ENCODE assay signal across 10 cellular contexts in the genomic region with DNA sequence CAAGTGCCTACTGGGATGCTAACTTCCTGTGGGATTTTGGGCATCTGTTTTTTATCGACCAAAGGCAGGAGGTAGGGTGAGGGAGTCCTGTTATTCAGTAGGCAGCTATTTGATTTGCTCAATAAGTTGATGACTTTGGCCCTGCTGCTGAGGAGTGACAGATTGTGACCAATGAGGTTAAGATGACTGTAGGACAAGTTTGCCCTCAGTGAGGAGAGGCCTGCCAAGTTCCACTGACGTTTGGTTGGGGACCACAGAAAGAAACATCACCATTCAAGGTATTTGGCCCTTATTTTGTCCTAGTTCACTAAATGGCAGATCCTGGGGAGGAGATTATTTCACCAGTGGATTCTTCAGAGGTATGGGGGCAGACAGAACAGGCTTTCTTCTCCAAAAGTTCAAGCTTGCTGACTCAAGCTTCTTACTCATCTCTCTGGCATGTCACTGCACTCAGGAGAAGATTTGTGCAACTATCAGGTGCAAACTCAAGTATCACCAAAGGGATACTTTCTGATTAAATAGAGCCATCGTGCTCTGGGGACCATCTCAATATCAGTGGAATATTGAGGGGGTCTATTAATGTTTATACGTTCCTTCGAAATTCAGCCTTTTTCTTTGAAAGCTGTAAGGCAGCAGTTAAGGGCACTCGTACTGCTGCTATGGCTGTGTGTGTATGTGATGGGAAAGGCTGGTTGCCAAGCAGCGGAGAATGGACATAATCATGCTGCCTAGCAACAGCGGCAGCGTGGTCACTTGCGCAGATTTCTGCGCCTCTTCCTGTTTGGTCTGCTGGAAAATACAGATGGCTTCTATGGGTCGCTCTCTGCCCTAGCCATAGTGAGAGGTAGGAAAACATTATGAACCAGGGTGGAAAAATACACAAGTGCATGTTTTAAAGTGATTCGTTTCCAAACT.
DNase-seq lines count a peak whose midpoint lies in the region; ATAC-seq, FAIRE-seq and TF ChIP-seq lines count a peak whose summit lies in the region.
"Had no signal": no experiment of that assay in that cellular context is flagged by ENCODE, and none has a peak within 500 bp of the region (broad histone marks: within the 10 kb centered on the region; RNA-seq: fewer than 3 reads in every experiment).

No MANE protein-coding gene starts in this region.

- no peak for FAIRE-seq in kidney (lab: Jason Lieb, UNC)
- FAIRE-seq: GM19239 had no signal

- H3K4me3 Mint-ChIP-seq in activated CD4-positive, alpha-beta memory T cell treated with anti-CD3 and anti-CD28 coated beads for 36 hours: no peak overlapping the region
- H3K4me3 Mint-ChIP-seq: activated naive CD4-positive, alpha-beta T cell treated with anti-CD3 and anti-CD28 coated beads, Interleukin-2, amount 50 U/mL, for 24 hours had no signal

- in situ Hi-C loops in astrocyte of the cerebellum (cut with HindIII; ENCODE audit: low sequenced_read_pairs): no loop called here

- H3K9ac ChIP-seq in kidney (ENCODE audit: low read length in 2 of 2): no peak overlapping the region

- H3K36me3 ChIP-seq in MG63 (no peaks in the 10 kb centered on the region), kidney (ENCODE audit: control insufficient read depth in 1 of 2, insufficient read depth in 2 of 2, low read length in 2 of 2) (no peaks in the 10 kb centered on the region)

- no peak overlapping the region for H3K27ac ChIP-seq in substantia nigra (ENCODE audit: low read depth, low read length, poor library complexity, severe bottlenecking)
- H3K27ac ChIP-seq in kidney (ENCODE audit: low read depth in 2 of 2, low read length in 2 of 2): peak overlapping the region in 1 of 2 donors; percentile 9

- H3K9me3 Mint-ChIP-seq in activated CD4-positive, alpha-beta memory T cell treated with anti-CD3 and anti-CD28 coated beads for 36 hours: no peaks in the 10 kb centered on the region
- H3K9me3 Mint-ChIP-seq: activated naive CD4-positive, alpha-beta T cell treated with anti-CD3 and anti-CD28 coated beads, Interleukin-2, amount 50 U/mL, for 24 hours had no signal

- no peak overlapping the region for H3K27ac Mint-ChIP-seq in activated CD4-positive, alpha-beta memory T cell treated with anti-CD3 and anti-CD28 coated beads for 36 hours
- H3K27ac Mint-ChIP-seq: activated naive CD4-positive, alpha-beta T cell treated with anti-CD3 and anti-CD28 coated beads, Interleukin-2, amount 50 U/mL, for 24 hours had no signal

- intact Hi-C loops in activated CD4-positive, alpha-beta memory T cell treated with anti-CD3 and anti-CD28 coated beads for 36 hours (cut with micrococcal nuclease): no loop called here
- intact Hi-C loops in kidney (cut with DNase I): no loop called here

- peak; percentile 15 for DNase-seq in MG63
- DNase-seq in astrocyte of the cerebellum (ENCODE audit: low read depth): peak; percentile 85
- peak; percentile 19 to 41 for DNase-seq in hippocampal formation (lab: John Stamatoyannopoulos, UW)
- peak in 26 of 49 donors; percentile 9 to 67 (median 34) for DNase-seq in substantia nigra (lab: John Stamatoyannopoulos, UW)
- no peak for DNase-seq in activated CD4-positive, alpha-beta memory T cell treated with anti-CD3 and anti-CD28 coated beads for 36 hours
- no peak for DNase-seq in kidney
- no peak for DNase-seq in NCI-H82 treated with DMSO at 0.1 percent for 48 hours (lab: John Stamatoyannopoulos, UW; ENCODE audit: unreplicated experiment)

- no peaks in the 10 kb centered on the region for H3K4me1 Mint-ChIP-seq in activated CD4-positive, alpha-beta memory T cell treated with anti-CD3 and anti-CD28 coated beads for 36 hours (ENCODE audit: low read depth)
- H3K4me1 Mint-ChIP-seq: activated naive CD4-positive, alpha-beta T cell treated with anti-CD3 and anti-CD28 coated beads, Interleukin-2, amount 50 U/mL, for 24 hours had no signal

- H3K36me3 Mint-ChIP-seq in activated CD4-positive, alpha-beta memory T cell treated with anti-CD3 and anti-CD28 coated beads for 36 hours: no peaks in the 10 kb centered on the region
- H3K36me3 Mint-ChIP-seq: activated naive CD4-positive, alpha-beta T cell treated with anti-CD3 and anti-CD28 coated beads, Interleukin-2, amount 50 U/mL, for 24 hours had no signal

- TF ChIP-seq CTCF in astrocyte of the cerebellum (IDR thresholded peaks at IDR 0.05; ENCODE audit: low read depth, low read length, missing control alignments) (no peak), kidney (IDR thresholded peaks at IDR 0.05; ENCODE audit: borderline replicate concordance, extremely low read depth, insufficient read depth) (no peak)

- ATAC-seq in HG03342 (IDR thresholded peaks at IDR 0.05; ENCODE audit: unreplicated experiment): no peak

- H3K4me3 ChIP-seq in MG63 (no peak overlapping the region), astrocyte of the cerebellum (ENCODE audit: low read depth, low read length) (no peak overlapping the region), kidney (ENCODE audit: low read length in 2 of 2) (no peak overlapping the region)

- POLR2A ChIA-PET in activated CD4-positive, alpha-beta memory T cell treated with anti-CD3 and anti-CD28 coated beads for 36 hours (lab: Charles Lee): no interaction called here

- no peaks in the 10 kb centered on the region for H3K27me3 Mint-ChIP-seq in activated CD4-positive, alpha-beta memory T cell treated with anti-CD3 and anti-CD28 coated beads for 36 hours
- H3K27me3 Mint-ChIP-seq: activated naive CD4-positive, alpha-beta T cell treated with anti-CD3 and anti-CD28 coated beads, Interleukin-2, amount 50 U/mL, for 24 hours had no signal

- H3K9me3 ChIP-seq in MG63 (no peaks in the 10 kb centered on the region), kidney (ENCODE audit: control insufficient read depth in 1 of 2, low read length in 2 of 2) (no peaks in the 10 kb centered on the region)

- CTCF ChIA-PET in activated CD4-positive, alpha-beta memory T cell treated with anti-CD3 and anti-CD28 coated beads for 36 hours (lab: Charles Lee): no interaction called here

- H3K27me3 ChIP-seq in MG63: no peaks in the 10 kb centered on the region

- peaks cover 26 to 37% of the 10 kb centered on the region in 2 donors for H3K4me1 ChIP-seq in kidney (ENCODE audit: control insufficient read depth in 1 of 2, insufficient read depth in 1 of 2, low read depth in 1 of 2, low read length in 2 of 2)

Comparison
In these comparisons a context has a peak if more than half of its experiments do, and no peak if none do; other contexts are left out.
1. DNase-seq: peak in MG63 (single experiment), astrocyte of the cerebellum (single experiment), hippocampal formation (2 of 2) and substantia nigra (26 of 49); none in activated CD4-positive, alpha-beta memory T cell treated with anti-CD3 and anti-CD28 coated beads for 36 hours (single experiment), kidney (single experiment) and NCI-H82 treated with DMSO at 0.1 percent for 48 hours (single experiment).